39 cellular contexts compared by ENCODE assay signal in genomic region chr12:40039598-40039997, GRCh38.
"Had no signal": no experiment of that assay in that cellular context is flagged by ENCODE, and none has a peak within 500 bp of the region (broad histone marks: within the 10 kb centered on the region; RNA-seq: fewer than 3 reads in every experiment).

No MANE protein-coding gene starts in this region.

- H3K4me1 Mint-ChIP-seq: activated naive CD4-positive, alpha-beta T cell treated with anti-CD3 and anti-CD28 coated beads, Interleukin-2, amount 10 ng/mL, durations not matched to agents 7 days and 5 days; activated naive CD4-positive, alpha-beta T cell treated with anti-CD3 and anti-CD28 coated beads, Interleukin-2, amount 50 U/mL, for 24 hours; central memory CD8-positive, alpha-beta T cell had no signal

- H3K36me3 ChIP-seq: adrenal gland, ascending aorta, brain microvascular endothelial cell, breast epithelium, cardiac muscle cell had no signal

- H3K4me1 ChIP-seq: ascending aorta, breast epithelium had no signal

- FAIRE-seq: astrocyte, bronchial epithelial cell had no signal

- H3K4me3 Mint-ChIP-seq: activated naive CD4-positive, alpha-beta T cell treated with anti-CD3 and anti-CD28 coated beads for 36 hours; activated naive CD4-positive, alpha-beta T cell treated with anti-CD3 and anti-CD28 coated beads, Interleukin-2, amount 10 ng/mL, durations not matched to agents 7 days and 5 days; activated naive CD4-positive, alpha-beta T cell treated with anti-CD3 and anti-CD28 coated beads, Interleukin-2, amount 50 U/mL, for 24 hours; activated naive CD8-positive, alpha-beta T cell; activated naive CD8-positive, alpha-beta T cell treated with anti-CD3 and anti-CD28 coated beads for 36 hours; activated naive CD8-positive, alpha-beta T cell treated with anti-CD3 and anti-CD28 coated beads, Interleukin-2, amount 10 ng/mL, durations not matched to agents 7 days and 5 days; activated naive CD8-positive, alpha-beta T cell treated with anti-CD3 and anti-CD28 coated beads, Interleukin-2, amount 50 U/mL, for 24 hours; activated T-cell treated with anti-CD3 and anti-CD28 coated beads, Interleukin-2, amount 50 U/mL, for 24 hours; activated T-cell treated with anti-CD3 and anti-CD28 coated beads, Interleukin-2, amount 50 U/mL, for 4 hours; activated T-cell treated with anti-CD3 and anti-CD28 coated beads, Interleukin-2, amount 50 U/mL, for 72 hours; activated T-helper 1 cell treated with anti-CD3 and anti-CD28 coated beads, Interleukin-12 subunit alpha, Interleukin-12 subunit beta, Interleukin-2, Interleukin-4 antibody, amounts not matched to agents 30 ng/mL and 10 ng/mL and 1 ng/mL, durations not matched to agents 14 hours and 24 hours and 36 hours; activated T-helper 17 cell treated with anti-CD3 and anti-CD28 coated beads, Interleukin-2, amount 50 U/mL, for 72 hours; brain; central memory CD8-positive, alpha-beta T cell had no signal

- DNase-seq: activated effector memory CD4-positive, alpha-beta T cell treated with anti-CD3 and anti-CD28 coated beads, Interleukin-2, amount 50 U/mL, for 16 hours; activated effector memory CD4-positive, alpha-beta T cell treated with Interleukin-2 at 50 U/mL for 16 hours; activated gamma-delta T cell; activated gamma-delta T cell treated with Interleukin-2 at 50 U/mL for 16 hours; activated naive CD4-positive, alpha-beta T cell; activated naive CD4-positive, alpha-beta T cell treated with anti-CD3 and anti-CD28 coated beads for 36 hours; activated naive CD4-positive, alpha-beta T cell treated with anti-CD3 and anti-CD28 coated beads, Interleukin-2, amount 10 ng/mL, durations not matched to agents 7 days and 5 days; activated naive CD4-positive, alpha-beta T cell treated with anti-CD3 and anti-CD28 coated beads, Interleukin-2, amount 50 U/mL, for 16 hours; activated naive CD4-positive, alpha-beta T cell treated with Interleukin-2 at 50 U/mL for 16 hours; activated naive CD8-positive, alpha-beta T cell treated with anti-CD3 and anti-CD28 coated beads for 36 hours; activated naive CD8-positive, alpha-beta T cell treated with anti-CD3 and anti-CD28 coated beads, Interleukin-2, amount 10 ng/mL, durations not matched to agents 7 days and 5 days; activated naive CD8-positive, alpha-beta T cell treated with anti-CD3 and anti-CD28 coated beads, Interleukin-2, amount 50 U/mL, for 24 hours; activated T-cell treated with anti-CD3 and anti-CD28 coated beads, Interleukin-2, amount 50 U/mL, for 1 hour; activated T-cell treated with anti-CD3 and anti-CD28 coated beads, Interleukin-2, amount 50 U/mL, for 24 hours; activated T-cell treated with anti-CD3 and anti-CD28 coated beads, Interleukin-2, amount 50 U/mL, for 4 hours; activated T-cell treated with anti-CD3 and anti-CD28 coated beads, Interleukin-2, amount 50 U/mL, for 48 hours; activated T-cell treated with anti-CD3 and anti-CD28 coated beads, Interleukin-2, amount 50 U/mL, for 72 hours; amniotic stem cell; anterior cingulate cortex; aorta; body of pancreas; brain microvascular endothelial cell; caudate nucleus; central memory CD4-positive, alpha-beta T cell; cerebellar nuclear complex had no signal

- H3K27ac ChIP-seq: adrenal gland, ascending aorta, body of pancreas, brain microvascular endothelial cell, breast epithelium, cardiac muscle cell had no signal

- H3K4me3 ChIP-seq: adrenal gland, ascending aorta, body of pancreas, breast epithelium, cardiac muscle cell had no signal

- H3K27ac Mint-ChIP-seq: activated naive CD4-positive, alpha-beta T cell treated with anti-CD3 and anti-CD28 coated beads for 36 hours; activated naive CD4-positive, alpha-beta T cell treated with anti-CD3 and anti-CD28 coated beads, Interleukin-2, amount 10 ng/mL, durations not matched to agents 7 days and 5 days; activated naive CD4-positive, alpha-beta T cell treated with anti-CD3 and anti-CD28 coated beads, Interleukin-2, amount 50 U/mL, for 24 hours; activated naive CD4-positive, alpha-beta T cell treated with anti-CD3 and anti-CD28 coated beads, Interleukin-2, amount 50 U/mL, for 72 hours; activated naive CD8-positive, alpha-beta T cell; activated naive CD8-positive, alpha-beta T cell treated with anti-CD3 and anti-CD28 coated beads for 36 hours; activated naive CD8-positive, alpha-beta T cell treated with anti-CD3 and anti-CD28 coated beads, Interleukin-2, amount 10 ng/mL, durations not matched to agents 7 days and 5 days; activated naive CD8-positive, alpha-beta T cell treated with anti-CD3 and anti-CD28 coated beads, Interleukin-2, amount 50 U/mL, for 24 hours; activated T-cell treated with anti-CD3 and anti-CD28 coated beads, Interleukin-2, amount 50 U/mL, for 24 hours; activated T-cell treated with anti-CD3 and anti-CD28 coated beads, Interleukin-2, amount 50 U/mL, for 72 hours; activated T-helper 1 cell treated with anti-CD3 and anti-CD28 coated beads, Interleukin-12 subunit alpha, Interleukin-12 subunit beta, Interleukin-2, Interleukin-4 antibody, amounts not matched to agents 30 ng/mL and 10 ng/mL and 1 ng/mL, durations not matched to agents 14 hours and 24 hours and 36 hours; activated T-helper 17 cell treated with anti-CD3 and anti-CD28 coated beads, Interleukin-2, amount 50 U/mL, for 72 hours; activated T-helper 2 cell treated with anti-CD3 and anti-CD28 coated beads, Interferon-gamma antibody, Interleukin-2, Interleukin-4, amounts not matched to agents 10 μg/mL and 5 μg/mL and 100 μg/mL, durations not matched to agents 14 hours and 24 hours and 36 hours had no signal

- H3K9me3 Mint-ChIP-seq: activated naive CD4-positive, alpha-beta T cell treated with anti-CD3 and anti-CD28 coated beads for 36 hours; activated naive CD4-positive, alpha-beta T cell treated with anti-CD3 and anti-CD28 coated beads, Interleukin-2, amount 10 ng/mL, durations not matched to agents 7 days and 5 days; activated naive CD4-positive, alpha-beta T cell treated with anti-CD3 and anti-CD28 coated beads, Interleukin-2, amount 50 U/mL, for 24 hours; activated naive CD4-positive, alpha-beta T cell treated with anti-CD3 and anti-CD28 coated beads, Interleukin-2, amount 50 U/mL, for 72 hours; activated naive CD8-positive, alpha-beta T cell treated with anti-CD3 and anti-CD28 coated beads for 36 hours; activated naive CD8-positive, alpha-beta T cell treated with anti-CD3 and anti-CD28 coated beads, Interleukin-2, amount 10 ng/mL, durations not matched to agents 7 days and 5 days; activated naive CD8-positive, alpha-beta T cell treated with anti-CD3 and anti-CD28 coated beads, Interleukin-2, amount 50 U/mL, for 24 hours; activated T-cell treated with anti-CD3 and anti-CD28 coated beads, Interleukin-2, amount 50 U/mL, for 24 hours; activated T-cell treated with anti-CD3 and anti-CD28 coated beads, Interleukin-2, amount 50 U/mL, for 4 hours; activated T-cell treated with anti-CD3 and anti-CD28 coated beads, Interleukin-2, amount 50 U/mL, for 72 hours; activated T-helper 1 cell treated with anti-CD3 and anti-CD28 coated beads, Interleukin-12 subunit alpha, Interleukin-12 subunit beta, Interleukin-2, Interleukin-4 antibody, amounts not matched to agents 30 ng/mL and 10 ng/mL and 1 ng/mL, durations not matched to agents 14 hours and 24 hours and 36 hours; activated T-helper 17 cell treated with anti-CD3 and anti-CD28 coated beads, Interleukin-2, amount 50 U/mL, for 72 hours; activated T-helper 2 cell treated with anti-CD3 and anti-CD28 coated beads, Interferon-gamma antibody, Interleukin-2, Interleukin-4, amounts not matched to agents 10 μg/mL and 5 μg/mL and 100 μg/mL, durations not matched to agents 14 hours and 24 hours and 36 hours; brain; central memory CD8-positive, alpha-beta T cell had no signal

- H3K36me3 Mint-ChIP-seq: activated naive CD4-positive, alpha-beta T cell treated with anti-CD3 and anti-CD28 coated beads, Interleukin-2, amount 10 ng/mL, durations not matched to agents 7 days and 5 days; activated naive CD4-positive, alpha-beta T cell treated with anti-CD3 and anti-CD28 coated beads, Interleukin-2, amount 50 U/mL, for 24 hours; activated naive CD4-positive, alpha-beta T cell treated with anti-CD3 and anti-CD28 coated beads, Interleukin-2, amount 50 U/mL, for 72 hours; brain had no signal

- ATAC-seq: activated naive CD4-positive, alpha-beta T cell treated with anti-CD3 and anti-CD28 coated beads, Interleukin-2, amount 50 U/mL, for 72 hours; activated naive CD8-positive, alpha-beta T cell treated with anti-CD3 and anti-CD28 coated beads, Interleukin-2, amount 50 U/mL, for 24 hours; activated T-cell treated with anti-CD3 and anti-CD28 coated beads, Interleukin-2, amount 50 U/mL, for 4 hours; activated T-cell treated with anti-CD3 and anti-CD28 coated beads, Interleukin-2, amount 50 U/mL, for 72 hours; activated T-helper 17 cell treated with anti-CD3 and anti-CD28 coated beads, Interleukin-2, amount 50 U/mL, for 72 hours; body of pancreas had no signal

- H3K27me3 ChIP-seq: adrenal gland, ascending aorta, body of pancreas, brain microvascular endothelial cell, breast epithelium, cardiac muscle cell had no signal

- H3K9me3 ChIP-seq: adrenal gland, ascending aorta, body of pancreas, breast epithelium had no signal

- H3K27me3 Mint-ChIP-seq: activated naive CD4-positive, alpha-beta T cell treated with anti-CD3 and anti-CD28 coated beads, Interleukin-2, amount 10 ng/mL, durations not matched to agents 7 days and 5 days; activated naive CD4-positive, alpha-beta T cell treated with anti-CD3 and anti-CD28 coated beads, Interleukin-2, amount 50 U/mL, for 24 hours; activated naive CD8-positive, alpha-beta T cell; activated naive CD8-positive, alpha-beta T cell treated with anti-CD3 and anti-CD28 coated beads for 36 hours; activated naive CD8-positive, alpha-beta T cell treated with anti-CD3 and anti-CD28 coated beads, Interleukin-2, amount 10 ng/mL, durations not matched to agents 7 days and 5 days; activated naive CD8-positive, alpha-beta T cell treated with anti-CD3 and anti-CD28 coated beads, Interleukin-2, amount 50 U/mL, for 24 hours; activated T-cell treated with anti-CD3 and anti-CD28 coated beads, Interleukin-2, amount 50 U/mL, for 24 hours; activated T-helper 17 cell treated with anti-CD3 and anti-CD28 coated beads, Interleukin-2, amount 50 U/mL, for 72 hours; brain; central memory CD8-positive, alpha-beta T cell had no signal
